ENCODE assay signal across 1 cellular context in the genomic region with DNA sequence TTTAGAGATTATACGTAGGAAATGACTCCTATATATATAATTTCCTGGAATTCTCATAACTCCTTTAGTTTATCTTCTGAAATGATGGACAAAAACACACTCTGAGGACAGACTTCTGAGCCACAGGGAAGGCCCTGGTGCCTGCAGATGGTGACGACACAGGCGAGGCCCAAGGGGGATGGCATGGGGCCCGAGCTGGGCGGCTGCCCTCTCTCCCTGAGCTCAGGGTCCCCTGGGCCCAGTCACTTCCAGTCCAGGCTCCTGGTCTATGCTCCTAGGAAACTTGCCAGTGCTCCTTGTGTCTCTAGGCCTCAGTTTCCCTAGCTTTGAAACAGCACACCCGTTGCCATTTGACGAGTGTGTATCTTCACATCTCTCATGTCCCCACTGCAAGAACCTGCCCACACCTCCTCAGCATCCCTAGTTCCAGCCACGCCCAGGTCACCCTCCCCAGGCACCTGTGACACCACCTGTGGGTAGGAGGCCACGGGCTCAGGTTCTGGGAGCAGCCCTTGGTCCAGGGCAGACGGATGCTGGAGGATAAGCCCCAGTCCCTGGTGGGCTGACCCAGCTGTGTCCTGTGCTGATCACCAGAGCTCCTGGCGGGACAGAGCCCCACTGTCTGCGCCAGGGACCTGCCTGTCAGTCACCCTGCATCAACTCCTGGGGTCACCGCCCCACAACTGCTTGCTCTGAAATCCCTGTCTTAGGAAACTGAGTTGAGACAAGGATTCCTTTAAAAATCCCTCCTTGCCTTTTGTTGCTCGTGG.
TF ChIP-seq lines count a peak whose summit lies in the region.

No MANE protein-coding gene starts in this region.

TF ChIP-seq in WTC11, 78 proteins besides CTCF, POLR2A, EP300 and RAD21 (continued from another document):
- TF ChIP-seq TEAD4 (CRISPR knock-in tag; IDR thresholded peaks at IDR 0.05) (no peak), GRHL2 (CRISPR knock-in tag; IDR thresholded peaks at IDR 0.05; ENCODE audit: insufficient replicate concordance, severe bottlenecking) (no peak), ZBTB21 (CRISPR knock-in tag; IDR thresholded peaks at IDR 0.05; ENCODE audit: borderline replicate concordance) (no peak), ZNF317 (CRISPR knock-in tag; IDR thresholded peaks at IDR 0.05; ENCODE audit: borderline replicate concordance, low read depth) (no peak), FOXK1 (CRISPR knock-in tag; IDR thresholded peaks at IDR 0.05) (no peak)
- TF ChIP-seq, protein P1, sequence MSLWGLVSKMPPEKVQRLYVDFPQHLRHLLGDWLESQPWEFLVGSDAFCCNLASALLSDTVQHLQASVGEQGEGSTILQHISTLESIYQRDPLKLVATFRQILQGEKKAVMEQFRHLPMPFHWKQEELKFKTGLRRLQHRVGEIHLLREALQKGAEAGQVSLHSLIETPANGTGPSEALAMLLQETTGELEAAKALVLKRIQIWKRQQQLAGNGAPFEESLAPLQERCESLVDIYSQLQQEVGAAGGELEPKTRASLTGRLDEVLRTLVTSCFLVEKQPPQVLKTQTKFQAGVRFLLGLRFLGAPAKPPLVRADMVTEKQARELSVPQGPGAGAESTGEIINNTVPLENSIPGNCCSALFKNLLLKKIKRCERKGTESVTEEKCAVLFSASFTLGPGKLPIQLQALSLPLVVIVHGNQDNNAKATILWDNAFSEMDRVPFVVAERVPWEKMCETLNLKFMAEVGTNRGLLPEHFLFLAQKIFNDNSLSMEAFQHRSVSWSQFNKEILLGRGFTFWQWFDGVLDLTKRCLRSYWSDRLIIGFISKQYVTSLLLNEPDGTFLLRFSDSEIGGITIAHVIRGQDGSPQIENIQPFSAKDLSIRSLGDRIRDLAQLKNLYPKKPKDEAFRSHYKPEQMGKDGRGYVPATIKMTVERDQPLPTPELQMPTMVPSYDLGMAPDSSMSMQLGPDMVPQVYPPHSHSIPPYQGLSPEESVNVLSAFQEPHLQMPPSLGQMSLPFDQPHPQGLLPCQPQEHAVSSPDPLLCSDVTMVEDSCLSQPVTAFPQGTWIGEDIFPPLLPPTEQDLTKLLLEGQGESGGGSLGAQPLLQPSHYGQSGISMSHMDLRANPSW (CRISPR knock-in tag; conservative IDR thresholded peaks at IDR 0.05; ENCODE audit: low read depth) = no peak
- TF ChIP-seq, protein P2, sequence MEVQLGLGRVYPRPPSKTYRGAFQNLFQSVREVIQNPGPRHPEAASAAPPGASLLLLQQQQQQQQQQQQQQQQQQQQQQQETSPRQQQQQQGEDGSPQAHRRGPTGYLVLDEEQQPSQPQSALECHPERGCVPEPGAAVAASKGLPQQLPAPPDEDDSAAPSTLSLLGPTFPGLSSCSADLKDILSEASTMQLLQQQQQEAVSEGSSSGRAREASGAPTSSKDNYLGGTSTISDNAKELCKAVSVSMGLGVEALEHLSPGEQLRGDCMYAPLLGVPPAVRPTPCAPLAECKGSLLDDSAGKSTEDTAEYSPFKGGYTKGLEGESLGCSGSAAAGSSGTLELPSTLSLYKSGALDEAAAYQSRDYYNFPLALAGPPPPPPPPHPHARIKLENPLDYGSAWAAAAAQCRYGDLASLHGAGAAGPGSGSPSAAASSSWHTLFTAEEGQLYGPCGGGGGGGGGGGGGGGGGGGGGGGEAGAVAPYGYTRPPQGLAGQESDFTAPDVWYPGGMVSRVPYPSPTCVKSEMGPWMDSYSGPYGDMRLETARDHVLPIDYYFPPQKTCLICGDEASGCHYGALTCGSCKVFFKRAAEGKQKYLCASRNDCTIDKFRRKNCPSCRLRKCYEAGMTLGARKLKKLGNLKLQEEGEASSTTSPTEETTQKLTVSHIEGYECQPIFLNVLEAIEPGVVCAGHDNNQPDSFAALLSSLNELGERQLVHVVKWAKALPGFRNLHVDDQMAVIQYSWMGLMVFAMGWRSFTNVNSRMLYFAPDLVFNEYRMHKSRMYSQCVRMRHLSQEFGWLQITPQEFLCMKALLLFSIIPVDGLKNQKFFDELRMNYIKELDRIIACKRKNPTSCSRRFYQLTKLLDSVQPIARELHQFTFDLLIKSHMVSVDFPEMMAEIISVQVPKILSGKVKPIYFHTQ (CRISPR knock-in tag; IDR thresholded peaks at IDR 0.05) = no peak
- TF ChIP-seq, protein P3, sequence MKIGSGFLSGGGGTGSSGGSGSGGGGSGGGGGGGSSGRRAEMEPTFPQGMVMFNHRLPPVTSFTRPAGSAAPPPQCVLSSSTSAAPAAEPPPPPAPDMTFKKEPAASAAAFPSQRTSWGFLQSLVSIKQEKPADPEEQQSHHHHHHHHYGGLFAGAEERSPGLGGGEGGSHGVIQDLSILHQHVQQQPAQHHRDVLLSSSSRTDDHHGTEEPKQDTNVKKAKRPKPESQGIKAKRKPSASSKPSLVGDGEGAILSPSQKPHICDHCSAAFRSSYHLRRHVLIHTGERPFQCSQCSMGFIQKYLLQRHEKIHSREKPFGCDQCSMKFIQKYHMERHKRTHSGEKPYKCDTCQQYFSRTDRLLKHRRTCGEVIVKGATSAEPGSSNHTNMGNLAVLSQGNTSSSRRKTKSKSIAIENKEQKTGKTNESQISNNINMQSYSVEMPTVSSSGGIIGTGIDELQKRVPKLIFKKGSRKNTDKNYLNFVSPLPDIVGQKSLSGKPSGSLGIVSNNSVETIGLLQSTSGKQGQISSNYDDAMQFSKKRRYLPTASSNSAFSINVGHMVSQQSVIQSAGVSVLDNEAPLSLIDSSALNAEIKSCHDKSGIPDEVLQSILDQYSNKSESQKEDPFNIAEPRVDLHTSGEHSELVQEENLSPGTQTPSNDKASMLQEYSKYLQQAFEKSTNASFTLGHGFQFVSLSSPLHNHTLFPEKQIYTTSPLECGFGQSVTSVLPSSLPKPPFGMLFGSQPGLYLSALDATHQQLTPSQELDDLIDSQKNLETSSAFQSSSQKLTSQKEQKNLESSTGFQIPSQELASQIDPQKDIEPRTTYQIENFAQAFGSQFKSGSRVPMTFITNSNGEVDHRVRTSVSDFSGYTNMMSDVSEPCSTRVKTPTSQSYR (CRISPR knock-in tag; IDR thresholded peaks at IDR 0.05) = no peak
- TF ChIP-seq, protein P4, sequence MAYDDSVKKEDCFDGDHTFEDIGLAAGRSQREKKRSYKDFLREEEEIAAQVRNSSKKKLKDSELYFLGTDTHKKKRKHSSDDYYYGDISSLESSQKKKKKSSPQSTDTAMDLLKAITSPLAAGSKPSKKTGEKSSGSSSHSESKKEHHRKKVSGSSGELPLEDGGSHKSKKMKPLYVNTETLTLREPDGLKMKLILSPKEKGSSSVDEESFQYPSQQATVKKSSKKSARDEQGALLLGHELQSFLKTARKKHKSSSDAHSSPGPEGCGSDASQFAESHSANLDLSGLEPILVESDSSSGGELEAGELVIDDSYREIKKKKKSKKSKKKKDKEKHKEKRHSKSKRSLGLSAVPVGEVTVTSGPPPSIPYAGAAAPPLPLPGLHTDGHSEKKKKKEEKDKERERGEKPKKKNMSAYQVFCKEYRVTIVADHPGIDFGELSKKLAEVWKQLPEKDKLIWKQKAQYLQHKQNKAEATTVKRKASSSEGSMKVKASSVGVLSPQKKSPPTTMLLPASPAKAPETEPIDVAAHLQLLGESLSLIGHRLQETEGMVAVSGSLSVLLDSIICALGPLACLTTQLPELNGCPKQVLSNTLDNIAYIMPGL (CRISPR knock-in tag; IDR thresholded peaks at IDR 0.05) = no peak
- TF ChIP-seq, protein P5, sequence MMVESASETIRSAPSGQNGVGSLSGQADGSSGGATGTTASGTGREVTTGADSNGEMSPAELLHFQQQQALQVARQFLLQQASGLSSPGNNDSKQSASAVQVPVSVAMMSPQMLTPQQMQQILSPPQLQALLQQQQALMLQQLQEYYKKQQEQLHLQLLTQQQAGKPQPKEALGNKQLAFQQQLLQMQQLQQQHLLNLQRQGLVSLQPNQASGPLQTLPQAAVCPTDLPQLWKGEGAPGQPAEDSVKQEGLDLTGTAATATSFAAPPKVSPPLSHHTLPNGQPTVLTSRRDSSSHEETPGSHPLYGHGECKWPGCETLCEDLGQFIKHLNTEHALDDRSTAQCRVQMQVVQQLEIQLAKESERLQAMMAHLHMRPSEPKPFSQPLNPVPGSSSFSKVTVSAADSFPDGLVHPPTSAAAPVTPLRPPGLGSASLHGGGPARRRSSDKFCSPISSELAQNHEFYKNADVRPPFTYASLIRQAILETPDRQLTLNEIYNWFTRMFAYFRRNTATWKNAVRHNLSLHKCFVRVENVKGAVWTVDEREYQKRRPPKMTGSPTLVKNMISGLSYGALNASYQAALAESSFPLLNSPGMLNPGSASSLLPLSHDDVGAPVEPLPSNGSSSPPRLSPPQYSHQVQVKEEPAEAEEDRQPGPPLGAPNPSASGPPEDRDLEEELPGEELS (CRISPR knock-in tag; IDR thresholded peaks at IDR 0.05) = no peak
